Comparison of ENCODE assay signal across 8 cellular contexts in the genomic region with DNA sequence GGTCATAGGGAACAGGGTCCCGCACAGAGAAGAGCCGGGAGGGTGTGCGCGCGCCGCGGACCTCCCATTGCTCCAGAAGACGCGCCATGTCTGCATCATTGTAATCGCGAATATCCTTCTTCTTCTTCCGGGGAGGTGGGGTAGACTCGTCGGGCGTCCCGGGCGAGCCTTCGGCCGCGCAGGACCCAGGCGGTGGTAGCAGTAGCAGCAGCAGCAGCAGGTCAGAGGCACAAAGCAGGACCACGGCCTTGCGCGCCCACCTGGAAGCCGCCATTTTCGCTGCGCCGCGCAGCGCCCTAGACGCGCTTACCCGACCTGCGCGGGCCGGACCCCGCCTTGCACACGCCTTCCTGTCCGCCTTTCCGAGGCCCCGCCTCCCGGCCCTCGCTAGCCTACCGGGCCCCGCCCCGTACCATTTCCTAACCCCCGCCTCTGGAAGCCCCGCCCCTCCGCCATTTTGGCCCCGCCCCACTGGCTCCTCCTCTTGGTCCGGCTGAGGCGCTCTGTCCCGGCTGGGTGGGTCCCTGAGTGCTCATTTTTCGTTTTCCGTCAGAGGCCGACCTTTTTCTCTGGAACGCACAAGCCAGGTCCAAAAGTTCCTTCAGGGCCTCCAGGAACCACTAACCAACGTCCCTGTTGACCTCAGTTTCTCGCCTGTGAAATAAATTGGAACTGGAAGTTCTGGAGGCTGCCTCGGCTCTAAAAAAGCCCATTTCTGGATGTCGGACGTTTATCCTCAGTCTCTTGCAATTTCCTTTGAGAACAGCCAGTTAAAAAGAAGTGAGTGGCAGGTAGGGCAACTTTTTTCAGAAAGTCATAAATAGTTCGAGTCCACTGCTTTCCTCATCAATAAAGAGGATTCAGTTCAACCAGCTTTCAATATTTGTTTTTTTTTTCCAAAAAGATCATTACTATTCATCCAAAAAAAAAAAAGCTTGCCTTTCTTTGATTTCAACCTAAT. TPM values are rescaled to one million over a fixed set of nuclear protein-coding genes. Genes with fewer than 3 reads are reported as not detected.
DNase-seq lines count a peak whose midpoint lies in the region; ATAC-seq and TF ChIP-seq lines count a peak whose summit lies in the region.

A gene (minus strand): TSS at position 302 of the 961 bp plus-strand sequence. CDS start 28 bp downstream, at position 274.

- peak within 1 kb of the TSS; percentile 95 for H3K4me2 ChIP-seq in SK-N-SH

- no peak for TF ChIP-seq EP300 in SK-N-SH (IDR thresholded peaks at IDR 0.05; ENCODE audit: borderline replicate concordance in 1 of 2, low read depth in 1 of 2, low read length in 1 of 2)

- H4K20me1 ChIP-seq in SK-N-SH (ENCODE audit: insufficient read depth), result peaks cover 10% of the 10 kb centered on the region

- H2AFZ ChIP-seq in SK-N-SH (ENCODE audit: low read depth), result peak within 1 kb of the TSS; percentile 96

- no peak for TF ChIP-seq CTCF in GM10248 (IDR thresholded peaks at IDR 0.05; ENCODE audit: control extremely low read depth, extremely low read depth, low read depth, missing control alignments)
- no peak for TF ChIP-seq CTCF in SK-N-SH (IDR thresholded peaks at IDR 0.05)

- H3K4me1 ChIP-seq in SK-N-SH (ENCODE audit: control insufficient read depth in 1 of 2, insufficient read depth in 2 of 2, low read depth in 1 of 2, low read length in 1 of 2), result peaks cover 0 to 12% of the 10 kb centered on the region in 2 experiments; a peak in 2 of 4 replicates

- peak within 1 kb of the TSS; percentile 75 to 77 for H3K27ac ChIP-seq in SK-N-SH (ENCODE audit: low read depth in 2 of 2, low read length in 1 of 2)

- no peaks in the 10 kb centered on the region for H3K9me3 ChIP-seq in SK-N-SH

- peak; percentile 99 for DNase-seq in GM10248 (ENCODE audit: extremely low spot score)
- peak; percentile 87 for DNase-seq in NCI-H1092 (lab: John Stamatoyannopoulos, UW)
- peak; percentile 99 for DNase-seq in SK-N-SH
- DNase-seq in activated naive CD4-positive, alpha-beta T cell treated with anti-CD3 and anti-CD28 coated beads, Interleukin-2, amount 50 U/mL, for 16 hours, result peak; percentile 97
- DNase-seq in germinal center (ENCODE audit: low spot score), result peak; percentile 99
- DNase-seq in nucleus accumbens (lab: John Stamatoyannopoulos, UW), result peak; percentile 63 to 99 (median 94)
- peak; percentile 93 for DNase-seq in superior temporal gyrus (ENCODE audit: extremely low spot score)

- no peaks in the 10 kb centered on the region for H3K9me2 ChIP-seq in SK-N-SH

- peak within 1 kb of the TSS; percentile 61 to 96 for H3K4me3 ChIP-seq in SK-N-SH (ENCODE audit: low read depth in 2 of 2, low read length in 1 of 2)

- H3K36me3 ChIP-seq in SK-N-SH (replicated peaks in 1 of 2; ENCODE audit: control insufficient read depth in 1 of 2, insufficient read depth in 2 of 2, low read length in 1 of 2), result no peaks in the 10 kb centered on the region

- H3F3A ChIP-seq in SK-N-SH (replicated peaks; ENCODE audit: insufficient read depth), result no peaks in the 10 kb centered on the region

- POLR2A ChIA-PET in GM10248 (lab: Yijun Ruan, JAX) (no interaction called here), SK-N-SH (lab: Yijun Ruan, JAX) (interaction anchor here (1.4 to 1.6 kb wide), 2 partner anchors 11 to 12 kb away, joined by 3 to 8 read pairs; a partner anchor contains a TSS)

- 4% methylated on average over 27 of the region's 63 CpGs for WGBS in SK-N-SH (ENCODE audit: low lambda C conversion rate)

- CTCF ChIA-PET in GM10248 (lab: Yijun Ruan, JAX), result interaction anchor here (1.3 to 2.2 kb wide), 2 partner anchors 12 to 276 kb away, joined by 3 to 11 read pairs; no protein-coding TSS in a partner anchor
- CTCF ChIA-PET in SK-N-SH (lab: Yijun Ruan, JAX), result interaction anchor here (0.6 to 9.0 kb wide), 6 partner anchors 13 to 1609 kb away, joined by 3 to 52 read pairs (median 4); a partner anchor contains a TSS

- peak; percentile 94 for ATAC-seq in HG02610 (IDR thresholded peaks at IDR 0.05; ENCODE audit: unreplicated experiment)

- H3K79me2 ChIP-seq in SK-N-SH (ENCODE audit: insufficient read depth), result peaks cover 47% of the 10 kb centered on the region

- peak within 1 kb of the TSS; percentile 78 for H3K9ac ChIP-seq in SK-N-SH

- TF ChIP-seq RAD21 in SK-N-SH (IDR thresholded peaks at IDR 0.05; ENCODE audit: low read length), result no peak

- no peaks in the 10 kb centered on the region for H3K27me3 ChIP-seq in SK-N-SH (ENCODE audit: insufficient read depth)

TF ChIP-seq in SK-N-SH, 30 proteins besides CTCF, POLR2A, EP300 and RAD21 (continues in another document):
- TF ChIP-seq, protein P1, sequence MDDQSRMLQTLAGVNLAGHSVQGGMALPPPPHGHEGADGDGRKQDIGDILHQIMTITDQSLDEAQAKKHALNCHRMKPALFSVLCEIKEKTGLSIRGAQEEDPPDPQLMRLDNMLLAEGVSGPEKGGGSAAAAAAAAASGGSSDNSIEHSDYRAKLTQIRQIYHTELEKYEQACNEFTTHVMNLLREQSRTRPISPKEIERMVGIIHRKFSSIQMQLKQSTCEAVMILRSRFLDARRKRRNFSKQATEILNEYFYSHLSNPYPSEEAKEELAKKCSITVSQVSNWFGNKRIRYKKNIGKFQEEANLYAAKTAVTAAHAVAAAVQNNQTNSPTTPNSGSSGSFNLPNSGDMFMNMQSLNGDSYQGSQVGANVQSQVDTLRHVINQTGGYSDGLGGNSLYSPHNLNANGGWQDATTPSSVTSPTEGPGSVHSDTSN (IDR thresholded peaks at IDR 0.05), result no peak
- TF ChIP-seq, protein P2, sequence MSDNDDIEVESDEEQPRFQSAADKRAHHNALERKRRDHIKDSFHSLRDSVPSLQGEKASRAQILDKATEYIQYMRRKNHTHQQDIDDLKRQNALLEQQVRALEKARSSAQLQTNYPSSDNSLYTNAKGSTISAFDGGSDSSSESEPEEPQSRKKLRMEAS (IDR thresholded peaks at IDR 0.05; ENCODE audit: low read depth), result no peak
- peak; percentile 91 for TF ChIP-seq TAF1 (IDR thresholded peaks at IDR 0.05; ENCODE audit: borderline replicate concordance, low read depth, low read length)
- no peak for TF ChIP-seq TCF12 (IDR thresholded peaks at IDR 0.05)
- no peak for TF ChIP-seq MEF2A (IDR thresholded peaks at IDR 0.05; ENCODE audit: borderline replicate concordance, low read depth)
- no peak for TF ChIP-seq FOXJ3 (CRISPR knock-in tag; IDR thresholded peaks at IDR 0.05)
- peak; percentile 92 for TF ChIP-seq YY1 (IDR thresholded peaks at IDR 0.05; ENCODE audit: low read depth)
- no peak for TF ChIP-seq NFIC (IDR thresholded peaks at IDR 0.05; ENCODE audit: borderline replicate concordance)
- TF ChIP-seq JUND (IDR thresholded peaks at IDR 0.05), result no peak
- no peak for TF ChIP-seq FOSL2 (IDR thresholded peaks at IDR 0.05; ENCODE audit: borderline replicate concordance, low read depth)
- TF ChIP-seq, protein P3, sequence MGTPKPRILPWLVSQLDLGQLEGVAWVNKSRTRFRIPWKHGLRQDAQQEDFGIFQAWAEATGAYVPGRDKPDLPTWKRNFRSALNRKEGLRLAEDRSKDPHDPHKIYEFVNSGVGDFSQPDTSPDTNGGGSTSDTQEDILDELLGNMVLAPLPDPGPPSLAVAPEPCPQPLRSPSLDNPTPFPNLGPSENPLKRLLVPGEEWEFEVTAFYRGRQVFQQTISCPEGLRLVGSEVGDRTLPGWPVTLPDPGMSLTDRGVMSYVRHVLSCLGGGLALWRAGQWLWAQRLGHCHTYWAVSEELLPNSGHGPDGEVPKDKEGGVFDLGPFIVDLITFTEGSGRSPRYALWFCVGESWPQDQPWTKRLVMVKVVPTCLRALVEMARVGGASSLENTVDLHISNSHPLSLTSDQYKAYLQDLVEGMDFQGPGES (IDR thresholded peaks at IDR 0.05; ENCODE audit: low read depth, low read length), result no peak
- no peak for TF ChIP-seq TEAD4 (IDR thresholded peaks at IDR 0.05; ENCODE audit: borderline replicate concordance, insufficient read depth)
- TF ChIP-seq, protein P4, sequence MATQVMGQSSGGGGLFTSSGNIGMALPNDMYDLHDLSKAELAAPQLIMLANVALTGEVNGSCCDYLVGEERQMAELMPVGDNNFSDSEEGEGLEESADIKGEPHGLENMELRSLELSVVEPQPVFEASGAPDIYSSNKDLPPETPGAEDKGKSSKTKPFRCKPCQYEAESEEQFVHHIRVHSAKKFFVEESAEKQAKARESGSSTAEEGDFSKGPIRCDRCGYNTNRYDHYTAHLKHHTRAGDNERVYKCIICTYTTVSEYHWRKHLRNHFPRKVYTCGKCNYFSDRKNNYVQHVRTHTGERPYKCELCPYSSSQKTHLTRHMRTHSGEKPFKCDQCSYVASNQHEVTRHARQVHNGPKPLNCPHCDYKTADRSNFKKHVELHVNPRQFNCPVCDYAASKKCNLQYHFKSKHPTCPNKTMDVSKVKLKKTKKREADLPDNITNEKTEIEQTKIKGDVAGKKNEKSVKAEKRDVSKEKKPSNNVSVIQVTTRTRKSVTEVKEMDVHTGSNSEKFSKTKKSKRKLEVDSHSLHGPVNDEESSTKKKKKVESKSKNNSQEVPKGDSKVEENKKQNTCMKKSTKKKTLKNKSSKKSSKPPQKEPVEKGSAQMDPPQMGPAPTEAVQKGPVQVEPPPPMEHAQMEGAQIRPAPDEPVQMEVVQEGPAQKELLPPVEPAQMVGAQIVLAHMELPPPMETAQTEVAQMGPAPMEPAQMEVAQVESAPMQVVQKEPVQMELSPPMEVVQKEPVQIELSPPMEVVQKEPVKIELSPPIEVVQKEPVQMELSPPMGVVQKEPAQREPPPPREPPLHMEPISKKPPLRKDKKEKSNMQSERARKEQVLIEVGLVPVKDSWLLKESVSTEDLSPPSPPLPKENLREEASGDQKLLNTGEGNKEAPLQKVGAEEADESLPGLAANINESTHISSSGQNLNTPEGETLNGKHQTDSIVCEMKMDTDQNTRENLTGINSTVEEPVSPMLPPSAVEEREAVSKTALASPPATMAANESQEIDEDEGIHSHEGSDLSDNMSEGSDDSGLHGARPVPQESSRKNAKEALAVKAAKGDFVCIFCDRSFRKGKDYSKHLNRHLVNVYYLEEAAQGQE (IDR thresholded peaks at IDR 0.05; ENCODE audit: low read depth, low read length), result no peak
- no peak for TF ChIP-seq RCOR1 (IDR thresholded peaks at IDR 0.05; ENCODE audit: low read length)
- peak; percentile 84 for TF ChIP-seq NRF1 (IDR thresholded peaks at IDR 0.05; ENCODE audit: low read depth, low read length)

RNA-seq across cellular contexts. Expression of the gene that starts here (rescaled TPM):
- 12.3 and 15.2 TPM in 2 replicates for polyA plus RNA-seq in SK-N-SH (2012; rRNA removed)
- polyA plus RNA-seq in SK-N-SH (2012; cell fraction: cytosol; rRNA removed), result 16.6 and 17.6 TPM in 2 replicates
- 9.3 and 11.0 TPM in 2 replicates for polyA plus RNA-seq in SK-N-SH (2012; cell fraction: nucleus; rRNA removed)

Comparison
In these comparisons a context has a peak if more than half of its experiments do, and no peak if none do; other contexts are left out.
1. Peak in every context shown above with its lines: DNase-seq, ATAC-seq, H3K4me3 ChIP-seq and H3K27ac ChIP-seq.